Comparison of ENCODE assay signal across 24 cellular contexts in the genomic region with DNA sequence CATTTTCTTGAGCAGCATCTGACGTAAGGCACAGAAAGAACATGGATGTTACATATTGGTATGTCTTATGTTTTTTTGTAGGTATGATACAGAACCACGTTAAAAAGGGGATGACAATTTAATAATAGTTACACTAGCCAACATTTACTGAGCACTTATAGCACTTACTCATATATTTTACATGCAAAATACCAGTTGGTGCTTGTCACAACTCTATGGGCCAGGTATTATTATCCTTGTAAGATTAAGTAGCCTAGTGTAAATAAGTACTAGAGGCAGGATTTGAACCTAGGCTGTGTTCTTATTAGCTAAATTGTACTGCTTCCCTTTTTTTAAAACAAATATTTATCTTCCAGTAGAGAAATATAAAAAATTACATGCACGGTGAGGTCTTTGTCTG.
"Had no signal": no experiment of that assay in that cellular context is flagged by ENCODE, and none has a peak within 500 bp of the region (broad histone marks: within the 10 kb centered on the region; RNA-seq: fewer than 3 reads in every experiment).

No MANE protein-coding gene starts in this region.

- ATAC-seq: activated CD4-positive, CD25-positive, alpha-beta regulatory T cell treated with anti-CD3 and anti-CD28 coated beads, Interleukin-2, amount 50 U/mL, for 24 hours; gastroesophageal sphincter; left cardiac atrium; right lobe of liver; stimulated activated naive CD8-positive, alpha-beta T cell treated with anti-CD3 and anti-CD28 coated beads, Interleukin-15, Interleukin-2, amounts not matched to agents 100 U/mL and 50 U/mL, for 24 hours had no signal

- DNase-seq: activated CD4-positive, alpha-beta T cell treated with anti-CD3 and anti-CD28 coated beads for 48 hours; activated CD4-positive, alpha-beta T cell treated with anti-CD3 and anti-CD28 coated beads, Interleukin-2, amount 50 U/mL, for 48 hours; activated CD8-positive, alpha-beta memory T cell treated with anti-CD3 and anti-CD28 coated beads for 24 hours; activated effector memory CD4-positive, alpha-beta T cell treated with Interleukin-2 at 50 U/mL for 16 hours; activated naive CD4-positive, alpha-beta T cell treated with Interleukin-2 at 50 U/mL for 16 hours; anterior cingulate cortex; dermis blood vessel endothelial cell; effector CD4-positive, alpha-beta T cell; erythroblast; left cardiac atrium; mammary epithelial cell; naive B cell; nephron progenitor cell; ovary; right lobe of liver; stimulated activated CD4-positive, alpha-beta T cell treated with anti-CD3 and anti-CD28 coated beads, Interleukin-2, amount 100 ng/mL, for 48 hours; stimulated activated naive CD8-positive, alpha-beta T cell treated with anti-CD3 and anti-CD28 coated beads, Interleukin-15, Interleukin-2, amounts not matched to agents 100 U/mL and 50 U/mL, for 24 hours; testis; transverse colon; WERI-Rb-1 had no signal

- H3K27ac ChIP-seq: gastroesophageal sphincter, hepatocyte, neutrophil, ovary, right lobe of liver, testis, transverse colon, WERI-Rb-1 had no signal
